2 cellular contexts compared by ENCODE assay signal in the genomic region with DNA sequence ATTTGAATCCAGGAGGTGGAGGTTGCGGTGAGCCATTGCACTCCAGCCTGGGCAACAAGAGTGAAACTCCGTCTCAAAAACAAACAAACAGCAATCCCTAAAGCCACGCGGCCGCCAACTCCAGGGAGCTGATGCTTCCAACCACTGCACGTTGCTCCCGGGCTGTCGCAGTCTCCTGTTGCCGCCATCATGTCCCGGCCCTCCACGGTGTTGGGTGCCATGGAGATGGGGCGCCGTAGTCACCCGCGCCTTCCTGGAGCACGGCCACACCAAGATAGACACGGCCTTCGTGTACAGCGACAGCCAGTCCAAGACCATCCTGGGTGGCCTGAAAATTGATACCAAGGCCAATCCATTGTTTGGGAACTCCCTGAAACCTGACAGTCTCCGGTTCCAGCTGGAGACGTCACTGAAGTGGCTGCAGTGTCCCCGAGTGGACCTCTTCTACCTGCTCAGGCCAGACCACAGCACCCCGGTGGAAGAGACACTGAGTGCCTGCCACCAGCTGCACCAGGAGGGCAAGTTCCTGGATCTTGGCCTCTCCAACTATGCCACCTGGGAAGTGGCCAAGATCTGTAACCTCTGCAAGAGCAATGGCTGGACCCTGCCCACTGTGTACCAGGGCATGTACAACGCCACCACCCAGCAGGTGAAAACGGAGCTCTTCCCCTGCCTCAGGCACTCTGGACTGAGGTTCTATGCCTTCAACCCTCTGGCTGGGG.
A peak's percentile ranks its signal among the peaks of the same experiment; 100 is the strongest.
TF ChIP-seq lines count a peak whose summit lies in the region.

No MANE protein-coding gene starts in this region.

TF ChIP-seq in K562, 482 proteins besides CTCF, POLR2A, EP300 and RAD21:
- TF ChIP-seq RBM22 (IDR thresholded peaks at IDR 0.05; ENCODE audit: low read depth, low read length, poor library complexity, severe bottlenecking) (peak; percentile 80), ESRRA (IDR thresholded peaks at IDR 0.05; ENCODE audit: borderline replicate concordance, low read depth) (no peak), TAF15 (IDR thresholded peaks at IDR 0.05; ENCODE audit: low read depth, low read length) (0 out of 2 replicates have a peak, but pooled peaks have one; percentile 51), POLR2G (IDR thresholded peaks at IDR 0.05; ENCODE audit: low read depth, low read length) (peak; percentile 57), ETS2 (tag; IDR thresholded peaks at IDR 0.05; ENCODE audit: borderline replicate concordance, poor library complexity, severe bottlenecking) (no peak)

TF ChIP-seq in HepG2, 621 proteins besides CTCF, POLR2A, EP300 and RAD21:
- TF ChIP-seq, protein P1, sequence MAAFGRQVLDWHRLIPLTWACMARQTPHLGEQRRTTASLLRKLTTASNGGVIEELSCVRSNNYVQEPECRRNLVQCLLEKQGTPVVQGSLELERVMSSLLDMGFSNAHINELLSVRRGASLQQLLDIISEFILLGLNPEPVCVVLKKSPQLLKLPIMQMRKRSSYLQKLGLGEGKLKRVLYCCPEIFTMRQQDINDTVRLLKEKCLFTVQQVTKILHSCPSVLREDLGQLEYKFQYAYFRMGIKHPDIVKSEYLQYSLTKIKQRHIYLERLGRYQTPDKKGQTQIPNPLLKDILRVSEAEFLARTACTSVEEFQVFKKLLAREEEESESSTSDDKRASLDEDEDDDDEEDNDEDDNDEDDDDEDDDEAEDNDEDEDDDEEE (CRISPR knock-in tag; IDR thresholded peaks at IDR 0.05) = no peak
- TF ChIP-seq ZFX (CRISPR knock-in tag; IDR thresholded peaks at IDR 0.05; ENCODE audit: low read depth) (no peak), ZFP36L2 (CRISPR knock-in tag; IDR thresholded peaks at IDR 0.05) (no peak), CAMTA2 (CRISPR knock-in tag; IDR thresholded peaks at IDR 0.05; ENCODE audit: borderline replicate concordance) (no peak), ZNF883 (CRISPR knock-in tag; IDR thresholded peaks at IDR 0.05; ENCODE audit: not compliant biosample characterization) (no peak), ZSCAN30 (CRISPR knock-in tag; IDR thresholded peaks at IDR 0.05) (no peak), ZNF224 (CRISPR knock-in tag; IDR thresholded peaks at IDR 0.05) (no peak), ZC3H4 (CRISPR knock-in tag; IDR thresholded peaks at IDR 0.05; ENCODE audit: borderline replicate concordance) (no peak), SRF (IDR thresholded peaks at IDR 0.05; ENCODE audit: low read depth, low read length) (no peak), HHEX (CRISPR knock-in tag; IDR thresholded peaks at IDR 0.05) (no peak)
- TF ChIP-seq, protein P2, sequence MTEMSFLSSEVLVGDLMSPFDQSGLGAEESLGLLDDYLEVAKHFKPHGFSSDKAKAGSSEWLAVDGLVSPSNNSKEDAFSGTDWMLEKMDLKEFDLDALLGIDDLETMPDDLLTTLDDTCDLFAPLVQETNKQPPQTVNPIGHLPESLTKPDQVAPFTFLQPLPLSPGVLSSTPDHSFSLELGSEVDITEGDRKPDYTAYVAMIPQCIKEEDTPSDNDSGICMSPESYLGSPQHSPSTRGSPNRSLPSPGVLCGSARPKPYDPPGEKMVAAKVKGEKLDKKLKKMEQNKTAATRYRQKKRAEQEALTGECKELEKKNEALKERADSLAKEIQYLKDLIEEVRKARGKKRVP (CRISPR knock-in tag; IDR thresholded peaks at IDR 0.05) = no peak
- TF ChIP-seq, protein P3, sequence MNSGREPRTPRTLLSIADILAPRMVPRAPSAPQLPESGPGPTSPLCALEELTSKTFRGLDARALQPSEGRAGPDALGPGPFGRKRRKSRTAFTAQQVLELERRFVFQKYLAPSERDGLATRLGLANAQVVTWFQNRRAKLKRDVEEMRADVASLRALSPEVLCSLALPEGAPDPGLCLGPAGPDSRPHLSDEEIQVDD (CRISPR knock-in tag; IDR thresholded peaks at IDR 0.05; ENCODE audit: borderline replicate concordance) = no peak
- TF ChIP-seq, protein P4, sequence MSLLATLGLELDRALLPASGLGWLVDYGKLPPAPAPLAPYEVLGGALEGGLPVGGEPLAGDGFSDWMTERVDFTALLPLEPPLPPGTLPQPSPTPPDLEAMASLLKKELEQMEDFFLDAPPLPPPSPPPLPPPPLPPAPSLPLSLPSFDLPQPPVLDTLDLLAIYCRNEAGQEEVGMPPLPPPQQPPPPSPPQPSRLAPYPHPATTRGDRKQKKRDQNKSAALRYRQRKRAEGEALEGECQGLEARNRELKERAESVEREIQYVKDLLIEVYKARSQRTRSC (CRISPR knock-in tag; IDR thresholded peaks at IDR 0.05; ENCODE audit: low read depth) = no peak
- TF ChIP-seq, protein P5, sequence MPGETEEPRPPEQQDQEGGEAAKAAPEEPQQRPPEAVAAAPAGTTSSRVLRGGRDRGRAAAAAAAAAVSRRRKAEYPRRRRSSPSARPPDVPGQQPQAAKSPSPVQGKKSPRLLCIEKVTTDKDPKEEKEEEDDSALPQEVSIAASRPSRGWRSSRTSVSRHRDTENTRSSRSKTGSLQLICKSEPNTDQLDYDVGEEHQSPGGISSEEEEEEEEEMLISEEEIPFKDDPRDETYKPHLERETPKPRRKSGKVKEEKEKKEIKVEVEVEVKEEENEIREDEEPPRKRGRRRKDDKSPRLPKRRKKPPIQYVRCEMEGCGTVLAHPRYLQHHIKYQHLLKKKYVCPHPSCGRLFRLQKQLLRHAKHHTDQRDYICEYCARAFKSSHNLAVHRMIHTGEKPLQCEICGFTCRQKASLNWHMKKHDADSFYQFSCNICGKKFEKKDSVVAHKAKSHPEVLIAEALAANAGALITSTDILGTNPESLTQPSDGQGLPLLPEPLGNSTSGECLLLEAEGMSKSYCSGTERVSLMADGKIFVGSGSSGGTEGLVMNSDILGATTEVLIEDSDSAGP (CRISPR knock-in tag; IDR thresholded peaks at IDR 0.05; ENCODE audit: borderline replicate concordance) = no peak
